In genomic region chr10:129470103-129470851, GRCh38 we compare ENCODE assay signal across 1 cellular context.
TF ChIP-seq lines count a peak whose summit lies in the region.

No MANE protein-coding gene starts in this region.

TF ChIP-seq in HepG2, 621 proteins besides CTCF, POLR2A, EP300 and RAD21 (continued from another document):
- TF ChIP-seq ZNF687 (CRISPR knock-in tag; IDR thresholded peaks at IDR 0.05) (peak; percentile 53), HNF4A (CRISPR knock-in tag; IDR thresholded peaks at IDR 0.05) (peak; percentile 58), GMEB2 (CRISPR knock-in tag; IDR thresholded peaks at IDR 0.05; ENCODE audit: low read depth) (no peak), CENPBD1 (CRISPR knock-in tag; IDR thresholded peaks at IDR 0.05; ENCODE audit: borderline replicate concordance, low read depth) (no peak), DPF2 (CRISPR knock-in tag; IDR thresholded peaks at IDR 0.05; ENCODE audit: borderline replicate concordance, low read depth) (0 out of 2 replicates have a peak, but pooled peaks have one; percentile 25), CEBPG (CRISPR knock-in tag; IDR thresholded peaks at IDR 0.05) (peak; percentile 82), SNAPC5 (CRISPR knock-in tag; IDR thresholded peaks at IDR 0.05; ENCODE audit: borderline replicate concordance) (no peak), MIXL1 (CRISPR knock-in tag; IDR thresholded peaks at IDR 0.05) (peak; percentile 70; the same call in 1 of the 2 replicates), ELK4 (CRISPR knock-in tag; IDR thresholded peaks at IDR 0.05; ENCODE audit: borderline replicate concordance) (no peak), SAP130 (CRISPR knock-in tag; IDR thresholded peaks at IDR 0.05; ENCODE audit: low read depth) (peak; percentile 45; the same call in 1 of the 2 replicates), HOMEZ (CRISPR knock-in tag; IDR thresholded peaks at IDR 0.05; ENCODE audit: low read depth) (0 out of 2 replicates have a peak, but pooled peaks have one; percentile 19), ZNF512B (CRISPR knock-in tag; IDR thresholded peaks at IDR 0.05; ENCODE audit: borderline replicate concordance) (0 out of 2 replicates have a peak, but pooled peaks have one; percentile 41), ARID3A (IDR thresholded peaks at IDR 0.05; ENCODE audit: low read depth, low read length) (0 out of 2 replicates have a peak, but pooled peaks have one; percentile 9), FOXP4 (CRISPR knock-in tag; IDR thresholded peaks at IDR 0.05) (peak; percentile 27; the same call in 1 of the 2 replicates), ZMYM4 (CRISPR knock-in tag; IDR thresholded peaks at IDR 0.05) (peak; percentile 61), HNF1B (CRISPR knock-in tag; IDR thresholded peaks at IDR 0.05) (peak; percentile 86), SOX5 (CRISPR knock-in tag; IDR thresholded peaks at IDR 0.05; ENCODE audit: borderline replicate concordance) (peak; percentile 27; the same call in 1 of the 2 replicates), TCF12 (IDR thresholded peaks at IDR 0.05) (no peak), TCF12 (CRISPR knock-in tag; IDR thresholded peaks at IDR 0.05) (no peak), FOXP1 (IDR thresholded peaks at IDR 0.05) (no peak), FOXP1 (CRISPR knock-in tag; IDR thresholded peaks at IDR 0.05) (peak; percentile 29; the same call in 1 of the 2 replicates), KDM6A (CRISPR knock-in tag; IDR thresholded peaks at IDR 0.05; ENCODE audit: low read depth) (peak; percentile 72), BCL6 (CRISPR knock-in tag; IDR thresholded peaks at IDR 0.05) (peak; percentile 72), SIX4 (CRISPR knock-in tag; IDR thresholded peaks at IDR 0.05) (0 out of 2 replicates have a peak, but pooled peaks have one; percentile 36), HNF1A (IDR thresholded peaks at IDR 0.05; ENCODE audit: low read depth) (peak; percentile 97), HNF1A (CRISPR knock-in tag; IDR thresholded peaks at IDR 0.05; ENCODE audit: borderline replicate concordance) (peak; percentile 96), ZKSCAN1 (IDR thresholded peaks at IDR 0.05; ENCODE audit: low read length) (no peak; the same call in 1 of the 2 replicates)
